Comparison of ENCODE assay signal across 22 cellular contexts in the genomic region with DNA sequence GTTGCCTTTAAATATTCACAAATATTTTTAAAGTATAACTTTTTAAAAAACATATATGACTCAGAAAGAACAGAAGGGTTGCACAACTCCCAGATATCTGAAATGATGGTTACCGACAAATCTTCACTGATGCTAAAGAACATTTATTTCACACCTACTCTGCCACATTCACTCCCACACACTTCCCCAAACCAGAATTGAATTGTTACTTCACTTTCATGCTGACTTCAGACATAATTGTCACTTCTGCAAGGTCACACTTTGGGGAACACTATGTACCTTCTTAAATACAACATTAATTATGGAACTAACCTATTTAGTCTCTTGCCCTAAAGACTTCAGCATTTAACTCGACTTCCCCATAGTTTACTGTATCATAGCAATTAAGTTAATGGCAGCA.
"Had no signal": no experiment of that assay in that cellular context is flagged by ENCODE, and none has a peak within 500 bp of the region (broad histone marks: within the 10 kb centered on the region; RNA-seq: fewer than 3 reads in every experiment).

No MANE protein-coding gene starts in this region.

- H3K27ac ChIP-seq: dorsolateral prefrontal cortex, gastrocnemius medialis, tibial artery, VCaP had no signal

- DNase-seq: activated CD4-positive, alpha-beta T cell treated with anti-CD3 and anti-CD28 coated beads, Interleukin-2, amount 10 ng/mL, durations not matched to agents 7 days and 5 days; activated CD8-positive, alpha-beta memory T cell treated with anti-CD3 and anti-CD28 coated beads for 24 hours; activated CD8-positive, alpha-beta memory T cell treated with anti-CD3 and anti-CD28 coated beads, Interleukin-2, amount 50 U/mL, for 4 hours; activated naive CD4-positive, alpha-beta T cell treated with anti-CD3 and anti-CD28 coated beads, Interleukin-2, amount 50 U/mL, for 16 hours; activated T-cell treated with anti-CD3 and anti-CD28 coated beads, Interleukin-2, amount 50 U/mL, for 24 hours; aorta; dorsolateral prefrontal cortex; effector memory CD8-positive, alpha-beta T cell; gastrocnemius medialis; islet precursor cell; left cardiac atrium; midbrain; spleen; stimulated activated CD4-positive, alpha-beta T cell treated with anti-CD3 and anti-CD28 coated beads, Interleukin-4, amount 100 ng/mL, for 1 hour; stimulated activated naive CD4-positive, alpha-beta T cell treated with Interleukin-2 at 50 U/mL for 16 hours; substantia nigra; tibial artery had no signal

- H3K9me3 Mint-ChIP-seq: activated T-cell treated with anti-CD3 and anti-CD28 coated beads, Interleukin-2, amount 50 U/mL, for 24 hours; central memory CD8-positive, alpha-beta T cell; natural killer cell treated with Interleukin-12 subunit alpha and Interleukin-12 subunit beta and Interleukin-15 and Interleukin-18, amount 100 ng/mL, for 72 hours had no signal

- H3K4me1 Mint-ChIP-seq: activated CD4-positive, alpha-beta T cell treated with anti-CD3 and anti-CD28 coated beads, Interleukin-2, amount 10 ng/mL, durations not matched to agents 7 days and 5 days; central memory CD8-positive, alpha-beta T cell had no signal

- H3K27me3 Mint-ChIP-seq: activated CD4-positive, alpha-beta T cell treated with anti-CD3 and anti-CD28 coated beads, Interleukin-2, amount 10 ng/mL, durations not matched to agents 7 days and 5 days; activated T-cell treated with anti-CD3 and anti-CD28 coated beads, Interleukin-2, amount 50 U/mL, for 24 hours; brain; natural killer cell treated with Interleukin-12 subunit alpha and Interleukin-12 subunit beta and Interleukin-15 and Interleukin-18, amount 100 ng/mL, for 72 hours; progenitor cell of endocrine pancreas had no signal

- H3K4me3 Mint-ChIP-seq: activated CD4-positive, alpha-beta T cell treated with anti-CD3 and anti-CD28 coated beads, Interleukin-2, amount 10 ng/mL, durations not matched to agents 7 days and 5 days; activated T-cell treated with anti-CD3 and anti-CD28 coated beads, Interleukin-2, amount 50 U/mL, for 24 hours; brain; central memory CD8-positive, alpha-beta T cell; effector memory CD8-positive, alpha-beta T cell; natural killer cell treated with Interleukin-12 subunit alpha and Interleukin-12 subunit beta and Interleukin-15 and Interleukin-18, amount 100 ng/mL, for 72 hours had no signal

- H3K9me3 ChIP-seq: gastrocnemius medialis, spleen, tibial artery had no signal

- H3K27me3 ChIP-seq: dorsolateral prefrontal cortex, gastrocnemius medialis, spleen, tibial artery had no signal

- H3K36me3 Mint-ChIP-seq: brain; natural killer cell treated with Interleukin-12 subunit alpha and Interleukin-12 subunit beta and Interleukin-15 and Interleukin-18, amount 100 ng/mL, for 72 hours had no signal

- H3K36me3 ChIP-seq: gastrocnemius medialis, spleen, tibial artery had no signal

- H3K4me1 ChIP-seq: gastrocnemius medialis, spleen had no signal

- H3K27ac Mint-ChIP-seq: activated CD4-positive, alpha-beta T cell treated with anti-CD3 and anti-CD28 coated beads, Interleukin-2, amount 10 ng/mL, durations not matched to agents 7 days and 5 days; activated T-cell treated with anti-CD3 and anti-CD28 coated beads, Interleukin-2, amount 50 U/mL, for 24 hours; brain; effector memory CD8-positive, alpha-beta T cell; progenitor cell of endocrine pancreas had no signal

- H3K4me3 ChIP-seq: dorsolateral prefrontal cortex, gastrocnemius medialis, spleen, tibial artery had no signal
